Comparison of ENCODE assay signal across 22 cellular contexts in the genomic region with DNA sequence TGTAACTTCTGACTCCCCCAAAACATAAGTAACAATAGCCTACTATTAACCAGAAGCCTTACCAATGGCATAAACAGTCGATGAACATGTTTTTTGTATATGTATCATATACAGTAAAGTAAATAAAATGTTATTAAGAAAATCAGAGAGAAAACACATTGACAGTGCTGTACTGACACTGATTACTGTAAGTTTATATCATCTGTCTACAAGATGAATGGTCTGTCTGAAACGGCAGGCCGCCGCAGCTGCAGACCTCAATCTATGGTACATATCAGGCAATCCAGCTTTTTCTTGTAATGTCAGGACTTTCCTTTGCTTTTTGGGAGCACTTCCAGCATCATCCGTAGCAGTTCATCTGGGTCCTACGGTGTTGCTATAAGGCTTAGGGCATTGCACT. TPM values are rescaled to one million over a fixed set of nuclear protein-coding genes. Genes with fewer than 3 reads are reported as not detected.
A peak's percentile ranks its signal among the peaks of the same experiment; 100 is the strongest.
DNase-seq lines count a peak whose midpoint lies in the region; ATAC-seq, FAIRE-seq and TF ChIP-seq lines count a peak whose summit lies in the region.
"Had no signal": no experiment of that assay in that cellular context is flagged by ENCODE, and none has a peak within 500 bp of the region (broad histone marks: within the 10 kb centered on the region; RNA-seq: fewer than 3 reads in every experiment).

No MANE protein-coding gene starts in this region.

- H3K4me3 ChIP-seq in K562: no peak overlapping the region
- H3K4me3 ChIP-seq: A549; BLaER1 treated with 17β-estradiol and CSF1 and Interleukin-3, amounts not matched to agents 10 nM and 100 nM had no signal

- no peak overlapping the region for H3K27ac ChIP-seq in K562 (ENCODE audit: extremely low read depth, low read depth, low read length)
- H3K27ac ChIP-seq: 22Rv1; A549; BLaER1 treated with 17β-estradiol and CSF1 and Interleukin-3, amounts not matched to agents 10 nM and 100 nM; C4-2B had no signal

- WGBS in K562 (ENCODE audit: insufficient coverage, low coverage, missing lambda C conversion rate): 19% methylated on average over 6 of the region's 6 CpGs

- H3K27me3 ChIP-seq in K562 (ENCODE audit: control insufficient read depth in 2 of 2, insufficient read depth in 2 of 2, low read length in 2 of 2): peaks cover under 1 to 21% of the 10 kb centered on the region in 2 experiments; a peak in 3 of 5 replicates
- H3K27me3 ChIP-seq: BLaER1 treated with 17β-estradiol and CSF1 and Interleukin-3, amounts not matched to agents 10 nM and 100 nM had no signal

- TF ChIP-seq EP300 in K562 (IDR thresholded peaks at IDR 0.05; ENCODE audit: low read length): no peak

- CTCF ChIA-PET in K562 (lab: Yijun Ruan, JAX; ENCODE audit: low intra/inter-chr PET ratio): no interaction called here

- no peak overlapping the region for H2AFZ ChIP-seq in K562 (ENCODE audit: low read depth, low read length)

- TF ChIP-seq POLR2A in K562 (conservative IDR thresholded peaks at IDR 0.05): no peak

- DNase-seq in NCI-H2227 (lab: John Stamatoyannopoulos, UW; ENCODE audit: unreplicated experiment) (peak; percentile 8), NCI-H2227 treated with DMSO at 0.1 percent for 48 hours (lab: John Stamatoyannopoulos, UW) (no peak), HTR-8/SVneo (ENCODE audit: insufficient read length, low spot score) (no peak), K562 (ENCODE audit: extremely low read depth in 1 of 4, low spot score in 3 of 4) (no peak), posterior vena cava (ENCODE audit: low spot score) (peak; percentile 15), OCI-M2 (lab: John Stamatoyannopoulos, UW; ENCODE audit: unreplicated experiment) (no peak), hypothalamus (lab: John Stamatoyannopoulos, UW) (no peak)
- DNase-seq: AML-193; Caco-2; Calu3; CD4-positive, alpha-beta T cell; CD8-positive, alpha-beta T cell; DMS79 treated with DMSO at 0.1 percent for 48 hours; GF-D8 had no signal

- no TSS peak for BruUV-seq in K562 (replicated peaks; lab: Mats Ljungman, UMichigan)

- H3K4me2 ChIP-seq in K562 (ENCODE audit: insufficient read depth, low read length): no peak overlapping the region
- H3K4me2 ChIP-seq: A549; BLaER1 treated with 17β-estradiol and CSF1 and Interleukin-3, amounts not matched to agents 10 nM and 100 nM had no signal

- no peaks in the 10 kb centered on the region for H3K9me3 ChIP-seq in K562 (replicated peaks; ENCODE audit: control insufficient read depth, insufficient read depth, low read depth, low read length)
- H3K9me3 ChIP-seq: A549; BLaER1 treated with 17β-estradiol and CSF1 and Interleukin-3, amounts not matched to agents 10 nM and 100 nM; Caco-2 had no signal

- H3K9ac ChIP-seq in K562 (ENCODE audit: insufficient read depth in 1 of 2, low read depth in 2 of 2, low read length in 2 of 2): no peak overlapping the region
- H3K9ac ChIP-seq: BLaER1 treated with 17β-estradiol and CSF1 and Interleukin-3, amounts not matched to agents 10 nM and 100 nM had no signal

- H3K79me2 ChIP-seq in K562 (ENCODE audit: control insufficient read depth, insufficient read depth, low read length): no peaks in the 10 kb centered on the region

- peak; percentile 16 for FAIRE-seq in HTR-8/SVneo (lab: Jason Lieb, UNC)
- no peak for FAIRE-seq in K562 (lab: Jason Lieb, UNC)
- FAIRE-seq: A549, D721Med, GM12891, GM18507 had no signal

- no peak for TF ChIP-seq CTCF in K562 (IDR thresholded peaks at IDR 0.05 in 2 of 3, conservative IDR thresholded peaks at IDR 0.05 in 1 of 3; ENCODE audit: insufficient read depth in 2 of 3, low read depth in 1 of 3, low read length in 3 of 3)

- no peaks in the 10 kb centered on the region for H3K36me3 ChIP-seq in K562 (ENCODE audit: control insufficient read depth, insufficient read depth, low read length)
- H3K36me3 ChIP-seq: BLaER1 treated with 17β-estradiol and CSF1 and Interleukin-3, amounts not matched to agents 10 nM and 100 nM had no signal

- ATAC-seq in K562 (no peak), HG03521 (IDR thresholded peaks at IDR 0.05; ENCODE audit: unreplicated experiment) (no peak)
- ATAC-seq: A549; CD8-positive, alpha-beta T cell had no signal

- intact Hi-C loops in K562 (cut with micrococcal nuclease) (no loop called here), posterior vena cava (cut with DNase I) (no loop called here)

- in situ Hi-C loops in K562 (cut with MboI): no loop called here

- POLR2A ChIA-PET in K562 (lab: Yijun Ruan, JAX): no interaction called here

- TF ChIP-seq RAD21 in K562 (CRISPR knock-in tag; conservative IDR thresholded peaks at IDR 0.05 in 1 of 2, IDR thresholded peaks at IDR 0.05 in 1 of 2): no peak

- peaks cover 0 to 4% of the 10 kb centered on the region in 2 experiments; a peak in 1 of 5 replicates for H3K4me1 ChIP-seq in K562 (replicated peaks in 1 of 2; ENCODE audit: control insufficient read depth in 2 of 2, insufficient read depth in 2 of 2, low read length in 2 of 2)
- H3K4me1 ChIP-seq: A549 had no signal

- H3K9me1 ChIP-seq in K562 (ENCODE audit: control insufficient read depth, insufficient read depth, low read length): no peaks in the 10 kb centered on the region

- H4K20me1 ChIP-seq in K562 (replicated peaks; ENCODE audit: control insufficient read depth, insufficient read depth, low read length): no peaks in the 10 kb centered on the region
- H4K20me1 ChIP-seq: BLaER1 treated with 17β-estradiol and CSF1 and Interleukin-3, amounts not matched to agents 10 nM and 100 nM had no signal

TF ChIP-seq in K562, 482 proteins besides CTCF, POLR2A, EP300 and RAD21 (continues in another document):
- no peak for TF ChIP-seq ZNF655 (CRISPR knock-in tag; IDR thresholded peaks at IDR 0.05)
- TF ChIP-seq ZNF224 (CRISPR knock-in tag; IDR thresholded peaks at IDR 0.05): no peak
- TF ChIP-seq MEIS2 (IDR thresholded peaks at IDR 0.05; ENCODE audit: partially characterized antibody): peak; percentile 72
- no peak for TF ChIP-seq TCFL5 (CRISPR knock-in tag; conservative IDR thresholded peaks at IDR 0.05)
- no peak for TF ChIP-seq HSF4 (CRISPR knock-in tag; IDR thresholded peaks at IDR 0.05; ENCODE audit: borderline replicate concordance)

RNA-seq across cellular contexts. Expression of gene RPH3AL, which starts 44.2 kb away (rescaled TPM):
- total RNA-seq in K562 (2011; cell fraction: chromatin; rRNA removed; ENCODE audit: low replicate concordance): 2.4 and 4.9 TPM in 2 replicates
- 3.2 and 5.9 TPM in 2 replicates for total RNA-seq in K562 (2011; cell fraction: nucleolus; rRNA removed)
- total RNA-seq in K562 (2011; cell fraction: nucleoplasm; rRNA removed): 1.5 and 3.0 TPM in 2 replicates
- 0.86 and 1.2 TPM in 2 replicates for total RNA-seq in K562 (2014; rRNA removed)
- 0.25 and 0.93 TPM in 2 replicates for total RNA-seq in K562 (2014; rRNA removed; fragmentation: Illumina TruSeq; extraction: Trizol)
- 0.29 and 0.38 TPM in 2 replicates for total RNA-seq in K562 (2015; rRNA removed; fragmentation: Illumina TruSeq; extraction: Trizol)
- total RNA-seq in K562 (2021): 1.7 and 2.3 TPM in 2 replicates
- polyA plus RNA-seq in K562 (2011; rRNA removed): 0.45 and 0.52 TPM in 2 replicates
- polyA plus RNA-seq in K562 (2011; cell fraction: cytosol; rRNA removed): 0.40 and 1.8 TPM in 2 replicates
- polyA plus RNA-seq in K562 (2011; cell fraction: nucleus; rRNA removed): 0.77 and 1.1 TPM in 2 replicates
- 1.1 and 2.7 TPM in 2 replicates for polyA plus RNA-seq in K562 (2012)
- polyA plus RNA-seq in K562 (2014; fragmentation: Illumina TruSeq; extraction: Trizol): 0.39 and 0.76 TPM in 2 replicates
- under 1 TPM; 0.18 to 0.20 TPM for polyA plus RNA-seq in K562 (2014; fragmentation: Nextera tagmentation; extraction: Ambion mirVana)
- polyA plus RNA-seq in K562 (2014; rRNA removed): 0.64 and 1.6 TPM in 2 replicates
- 0.35 TPM in 1 of 2 replicates, not detected in the other for polyA minus RNA-seq in K562 (2011; rRNA and poly(A)+ RNA removed)
- polyA minus RNA-seq in K562 (2011; cell fraction: cytosol; rRNA and poly(A)+ RNA removed): 0.86 TPM in 1 of 2 replicates, not detected in the other
- polyA minus RNA-seq in K562 (2011; cell fraction: nucleus; rRNA and poly(A)+ RNA removed): 0.44 and 1.6 TPM in 2 replicates
- 10 to 100 TPM in 1 of 2 donors, 1 to 10 TPM in 1; 9.7 to 11.2 TPM for total RNA-seq in posterior vena cava

RNA-seq across cellular contexts. Expression of gene RFLNB, which starts 49.0 kb away (rescaled TPM):
- total RNA-seq in K562 (2011; cell fraction: chromatin; rRNA removed; ENCODE audit: low replicate concordance): 1.3 and 1.9 TPM in 2 replicates
- total RNA-seq in K562 (2011; cell fraction: nucleolus; rRNA removed): 1.1 and 1.3 TPM in 2 replicates
- total RNA-seq in K562 (2011; cell fraction: nucleoplasm; rRNA removed): 1.8 and 2.8 TPM in 2 replicates
- 6.4 and 9.8 TPM in 2 replicates for total RNA-seq in K562 (2014; rRNA removed)
- total RNA-seq in K562 (2014; rRNA removed; fragmentation: Illumina TruSeq; extraction: Trizol): 5.6 and 5.9 TPM in 2 replicates
- 4.6 and 4.9 TPM in 2 replicates for total RNA-seq in K562 (2015; rRNA removed; fragmentation: Illumina TruSeq; extraction: Trizol)
- total RNA-seq in K562 (2021): 8.8 and 10.0 TPM in 2 replicates
- 0.95 and 1.8 TPM in 2 replicates for polyA plus RNA-seq in K562 (2011; rRNA removed)
- polyA plus RNA-seq in K562 (2011; cell fraction: cytosol; rRNA removed): 1.1 and 2.8 TPM in 2 replicates
- polyA plus RNA-seq in K562 (2011; cell fraction: nucleus; rRNA removed): 0.52 and 1.4 TPM in 2 replicates
- polyA plus RNA-seq in K562 (2012): 5.3 and 7.7 TPM in 2 replicates
- 4.6 and 6.8 TPM in 2 replicates for polyA plus RNA-seq in K562 (2014; fragmentation: Illumina TruSeq; extraction: Trizol)
- polyA plus RNA-seq in K562 (2014; fragmentation: Nextera tagmentation; extraction: Ambion mirVana): 1 to 10 TPM in 1 of 2 experiments, under 1 TPM in 1; 0.92 to 1.1 TPM
- 5.0 and 7.2 TPM in 2 replicates for polyA plus RNA-seq in K562 (2014; rRNA removed)
- 0.54 and 1.3 TPM in 2 replicates for polyA minus RNA-seq in K562 (2011; rRNA and poly(A)+ RNA removed)
- 1.5 and 1.9 TPM in 2 replicates for polyA minus RNA-seq in K562 (2011; cell fraction: cytosol; rRNA and poly(A)+ RNA removed)
- polyA minus RNA-seq in K562 (2011; cell fraction: nucleus; rRNA and poly(A)+ RNA removed): 0.27 and 0.33 TPM in 2 replicates
- total RNA-seq in posterior vena cava: 100 to 1,000 TPM in 1 of 2 donors, 10 to 100 TPM in 1; 69.7 to 133 TPM

Comparison
In these comparisons a context has a peak if more than half of its experiments do, and no peak if none do; other contexts are left out.
1. DNase-seq: peak in NCI-H2227 (single experiment) and posterior vena cava (single experiment); none in NCI-H2227 treated with DMSO at 0.1 percent for 48 hours (single experiment), HTR-8/SVneo (single experiment), K562 (0 of 4), OCI-M2 (single experiment) and hypothalamus (0 of 51).
2. RNA of gene RFLNB, which starts 49.0 kb away (total RNA-seq): 69.7 to 133 TPM in posterior vena cava; 1.1 to 10.0 TPM in K562; every median in the first group is over 4 times any median in the second.